ENCODE assay signal across 9 cellular contexts in the genomic region with DNA sequence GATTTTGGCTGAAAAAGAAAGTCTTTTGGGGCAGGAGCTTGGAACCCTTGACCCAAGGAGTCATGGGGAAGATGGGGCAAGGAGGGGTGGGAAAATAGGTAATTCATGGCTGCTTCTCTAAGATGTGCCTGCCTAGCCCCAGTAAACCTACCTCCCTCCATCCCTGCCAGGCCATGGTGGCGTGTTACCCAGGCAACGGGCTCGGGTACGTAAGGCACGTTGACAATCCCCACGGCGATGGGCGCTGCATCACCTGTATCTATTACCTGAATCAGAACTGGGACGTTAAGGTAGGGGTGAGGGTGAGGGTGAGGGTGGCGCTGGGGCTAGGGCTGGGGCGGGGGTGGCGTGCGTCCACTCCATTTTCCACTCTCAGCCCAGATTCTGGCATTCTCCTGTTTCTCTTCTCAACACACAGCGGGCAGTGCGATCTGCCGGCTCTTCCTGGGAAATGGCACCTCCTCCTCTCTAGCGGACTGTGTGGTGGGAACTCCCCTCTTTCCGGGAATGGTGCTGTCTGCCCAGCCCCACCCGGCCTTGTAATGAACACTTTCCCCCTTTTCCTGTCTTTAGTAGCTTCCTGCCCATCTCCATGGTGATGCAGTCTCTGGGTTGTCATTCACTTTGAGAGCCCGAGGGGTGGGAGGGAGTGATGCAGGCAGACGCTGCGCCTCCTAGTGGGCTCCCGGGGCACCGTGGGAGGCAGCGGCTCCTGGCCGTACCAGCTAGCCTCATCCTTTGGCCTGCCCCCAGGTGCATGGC. TPM values are rescaled to one million over a fixed set of nuclear protein-coding genes. Genes with fewer than 3 reads are reported as not detected.
DNase-seq lines count a peak whose midpoint lies in the region; ATAC-seq and TF ChIP-seq lines count a peak whose summit lies in the region.
"Had no signal": no experiment of that assay in that cellular context is flagged by ENCODE, and none has a peak within 500 bp of the region (broad histone marks: within the 10 kb centered on the region; RNA-seq: fewer than 3 reads in every experiment).

No MANE protein-coding gene starts in this region.

- peak overlapping the region; percentile 35 for H3K4me3 ChIP-seq in CD8-positive, alpha-beta T cell (ENCODE audit: low read depth, low read length)
- H3K4me3 ChIP-seq in heart right ventricle (peak overlapping the region in 6 of 10 donors; percentile 2 to 32 (median 24)), trophoblast cell (ENCODE audit: low read depth, low read length) (no peak overlapping the region), tibial artery (peak overlapping the region in 1 of 2 donors; percentile 0)

- H4K8ac ChIP-seq in trophoblast cell (ENCODE audit: low read depth, low read length) = no peak overlapping the region

- peak overlapping the region; percentile 83 for H3K4me3 Mint-ChIP-seq in CD8-positive, alpha-beta T cell

- H3K23ac ChIP-seq in trophoblast cell (ENCODE audit: low read length) = peak overlapping the region; percentile 58

- no peak overlapping the region for H3K9ac ChIP-seq in trophoblast cell (ENCODE audit: low read length)

- H3K4me1 ChIP-seq in CD8-positive, alpha-beta T cell (ENCODE audit: insufficient read depth, low read length) = peaks cover 86% of the 10 kb centered on the region
- H3K4me1 ChIP-seq in heart right ventricle (peaks cover 47 to 93% (median 89%) of the 10 kb centered on the region in 9 donors), trophoblast cell (ENCODE audit: control insufficient read depth in 1 of 2, insufficient read depth in 2 of 2, low read length in 2 of 2) (peaks cover 32 to 46% of the 10 kb centered on the region in 2 experiments), tibial artery (peaks cover 7 to 91% (median 80%) of the 10 kb centered on the region in 4 donors)

- H4K91ac ChIP-seq in trophoblast cell (ENCODE audit: low read depth, low read length) = no peak overlapping the region

- peaks cover 87% of the 10 kb centered on the region for H3K4me1 Mint-ChIP-seq in CD8-positive, alpha-beta T cell (ENCODE audit: low read depth)

- CTCF ChIA-PET in CD8-positive, alpha-beta T cell (lab: Charles Lee) = interaction anchor here (0.5 to 6.1 kb wide), 21 partner anchors 9 to 998 kb away, joined by 3 to 45 read pairs (median 3); a partner anchor contains a TSS

- no peaks in the 10 kb centered on the region for H3K27me3 Mint-ChIP-seq in CD8-positive, alpha-beta T cell (ENCODE audit: low read depth)

- H4K12ac ChIP-seq in trophoblast cell (ENCODE audit: low read depth, low read length) = no peak overlapping the region

- H2BK120ac ChIP-seq in trophoblast cell (ENCODE audit: insufficient read depth, low read length, poor library complexity) = no peak overlapping the region

- peaks cover 3% of the 10 kb centered on the region for H3K79me1 ChIP-seq in trophoblast cell (ENCODE audit: low read length)

- peak; percentile 87 for TF ChIP-seq CTCF in CD8-positive, alpha-beta T cell (IDR thresholded peaks at IDR 0.05)
- TF ChIP-seq CTCF in heart right ventricle (IDR thresholded peaks at IDR 0.05) (peak; percentile 61 to 94 (median 87)), tibial artery (IDR thresholded peaks at IDR 0.05) (peak; percentile 82 to 91)

- peak overlapping the region; percentile 25 for H2AK5ac ChIP-seq in trophoblast cell (ENCODE audit: low read length)

- H3K4me2 ChIP-seq in trophoblast cell (ENCODE audit: low read length) = peak overlapping the region; percentile 28

- H3K18ac ChIP-seq in trophoblast cell (ENCODE audit: low read length) = peak overlapping the region; percentile 17

- peak overlapping the region; percentile 99 for H3K27ac Mint-ChIP-seq in CD8-positive, alpha-beta T cell

- peaks cover 22% of the 10 kb centered on the region for H3K79me2 ChIP-seq in trophoblast cell (ENCODE audit: control insufficient read depth, insufficient read depth, low read length, poor library complexity)

- peak; percentile 54 to 85 (median 81) for DNase-seq in CD8-positive, alpha-beta T cell
- DNase-seq in HT1080 (ENCODE audit: low read depth) (peak; percentile 98), T-helper 2 cell (peak; percentile 54 to 89 (median 73)), amniotic stem cell (lab: John Stamatoyannopoulos, UW) (peak; percentile 95), heart right ventricle (peak; percentile 80 to 92), trophoblast cell (peak; percentile 93 to 94), tibial artery (peak; percentile 89 to 91)

- no peak overlapping the region for H3K14ac ChIP-seq in trophoblast cell (ENCODE audit: low read length)

- H2BK12ac ChIP-seq in trophoblast cell (ENCODE audit: low read length) = no peak overlapping the region

- H3K9me3 Mint-ChIP-seq in CD8-positive, alpha-beta T cell = no peaks in the 10 kb centered on the region

- no peak overlapping the region for H2AFZ ChIP-seq in trophoblast cell (ENCODE audit: insufficient read depth, low read length, poor library complexity)

- no peak overlapping the region for H2BK5ac ChIP-seq in trophoblast cell (ENCODE audit: low read depth, low read length, poor library complexity)

- peak overlapping the region; percentile 66 for H3K27ac ChIP-seq in CD8-positive, alpha-beta T cell (ENCODE audit: low read depth, low read length)
- H3K27ac ChIP-seq in heart right ventricle (peak overlapping the region; percentile 42 to 99 (median 94)), trophoblast cell (ENCODE audit: low read depth, low read length) (peak overlapping the region; percentile 1), tibial artery (peak overlapping the region; percentile 53 to 97)

- H3K36me3 Mint-ChIP-seq in CD8-positive, alpha-beta T cell = peaks cover 41% of the 10 kb centered on the region

- H3K9me3 ChIP-seq in CD8-positive, alpha-beta T cell (ENCODE audit: low read length) = no peaks in the 10 kb centered on the region
- H3K9me3 ChIP-seq in heart right ventricle (no peaks in the 10 kb centered on the region), trophoblast cell (ENCODE audit: insufficient read depth, low read depth, low read length) (peaks cover 4% of the 10 kb centered on the region), tibial artery (no peaks in the 10 kb centered on the region)

- 30 to 38% methylated on average over 26 of the region's 26 CpGs for WGBS in heart right ventricle, 2 donors
- no CpG with 5 or more reads among the region's 26 CpGs for WGBS in trophoblast cell (ENCODE audit: extremely low coverage, insufficient coverage, insufficient read length)

- peak; percentile 48 for ATAC-seq in CD8-positive, alpha-beta T cell
- ATAC-seq in heart right ventricle = peak; percentile 30 to 72 (median 58)
- no peak for ATAC-seq in HG02973 (IDR thresholded peaks at IDR 0.05; ENCODE audit: unreplicated experiment)

- POLR2A ChIA-PET in CD8-positive, alpha-beta T cell (lab: Charles Lee) = interaction anchor here (0.6 to 6.3 kb wide), 7 partner anchors 8 to 145 kb away, joined by 3 to 61 read pairs (median 7); a partner anchor contains a TSS

- intact Hi-C loops in CD8-positive, alpha-beta T cell (cut with DNase I, micrococcal nuclease) = loop anchor here (1.0 to 5.0 kb wide), 6 partner anchors 8 to 459 kb away; a partner anchor contains a TSS
- intact Hi-C loops in heart right ventricle (cut with DNase I) = loop anchor here in 5 of 10 donors (5.0 to 10.0 kb wide), 3 partner anchors 89 to 392 kb away; a partner anchor contains a TSS
- intact Hi-C loops in tibial artery (cut with DNase I; ENCODE audit: low total_unique reads) = loop anchor here (10.0 kb wide), 1 partner anchor 52 kb away; a partner anchor contains a TSS

- peaks cover 18% of the 10 kb centered on the region for H3K36me3 ChIP-seq in CD8-positive, alpha-beta T cell (ENCODE audit: insufficient read depth, low read length)
- H3K36me3 ChIP-seq in heart right ventricle (peaks cover 0 to 66% (median 11%) of the 10 kb centered on the region in 9 donors), trophoblast cell (ENCODE audit: control insufficient read depth in 1 of 2, insufficient read depth in 2 of 2, low read length in 2 of 2) (peaks cover 60 to 64% of the 10 kb centered on the region in 2 experiments), tibial artery (peaks cover 11 to 38% (median 21%) of the 10 kb centered on the region in 3 donors)

- no peaks in the 10 kb centered on the region for H3K27me3 ChIP-seq in CD8-positive, alpha-beta T cell (ENCODE audit: insufficient read depth, low read length)
- no peaks in the 10 kb centered on the region for H3K27me3 ChIP-seq in heart right ventricle
- no peaks in the 10 kb centered on the region for H3K27me3 ChIP-seq in trophoblast cell (ENCODE audit: insufficient read depth, low read length)
- H3K27me3 ChIP-seq in tibial artery = no peaks in the 10 kb centered on the region

- peak overlapping the region; percentile 47 for H3K4ac ChIP-seq in trophoblast cell (ENCODE audit: low read depth, low read length)

RNA-seq across cellular contexts. Expression of a gene that starts 7.6 kb away (rescaled TPM):
- 100 to 1,000 TPM; 137 to 138 TPM for total RNA-seq in CD8-positive, alpha-beta T cell
- 107 and 117 TPM in 2 replicates for total RNA-seq in HT1080 (2014; rRNA removed; shearing (Covaris generic))
- 41.9 and 49.3 TPM in 2 replicates for polyA plus RNA-seq in HT1080 (2015; cell fraction: cytosol; rRNA removed)
- polyA plus RNA-seq in HT1080 (2015; cell fraction: nucleus; rRNA removed) = 49.8 and 51.6 TPM in 2 replicates
- total RNA-seq in heart right ventricle = 10 to 100 TPM; 31.8 to 78.3 (median 42.8) TPM
- polyA plus RNA-seq in heart right ventricle = 10 to 100 TPM; 75.3 to 78.6 TPM
- 84.0 and 84.3 TPM in 2 replicates for polyA plus RNA-seq in trophoblast cell (2013)

RNA-seq across cellular contexts. Expression of a gene that starts 28.5 kb away (rescaled TPM):
- total RNA-seq in CD8-positive, alpha-beta T cell = 10 to 100 TPM; 19.9 to 21.3 TPM
- total RNA-seq in HT1080 (2014; rRNA removed; shearing (Covaris generic)) = 9.2 and 10.6 TPM in 2 replicates
- 21.0 and 24.4 TPM in 2 replicates for polyA plus RNA-seq in HT1080 (2015; cell fraction: cytosol; rRNA removed)
- 17.4 and 18.9 TPM in 2 replicates for polyA plus RNA-seq in HT1080 (2015; cell fraction: nucleus; rRNA removed)
- 10 to 100 TPM; 11.0 to 25.2 (median 13.5) TPM for total RNA-seq in heart right ventricle
- 10 to 100 TPM; 26.8 to 62.5 TPM for polyA plus RNA-seq in heart right ventricle
- polyA plus RNA-seq in trophoblast cell (2013) = 16.0 and 16.2 TPM in 2 replicates

RNA-seq across cellular contexts. Expression of a gene that starts 31.2 kb away (rescaled TPM):
- total RNA-seq in CD8-positive, alpha-beta T cell = not detected
- 6.7 and 9.5 TPM in 2 replicates for total RNA-seq in HT1080 (2014; rRNA removed; shearing (Covaris generic))
- polyA plus RNA-seq in HT1080 (2015; cell fraction: cytosol; rRNA removed) = 5.2 and 5.9 TPM in 2 replicates
- polyA plus RNA-seq in HT1080 (2015; cell fraction: nucleus; rRNA removed) = 1.6 and 6.2 TPM in 2 replicates
- total RNA-seq in heart right ventricle = 1 to 10 TPM in 3 of 10 donors, under 1 TPM in 2, not detected in 5; 0.63 to 1.7 (median 1.0) TPM
- polyA plus RNA-seq in heart right ventricle = 1 to 10 TPM; 2.0 to 2.4 TPM
- polyA plus RNA-seq in trophoblast cell (2013) = 2.0 and 2.1 TPM in 2 replicates
- total RNA-seq: NCI-H460 had no signal

RNA-seq across cellular contexts. Expression of a gene that starts 43.7 kb away (rescaled TPM):
- total RNA-seq in CD8-positive, alpha-beta T cell = not detected
- total RNA-seq in HT1080 (2014; rRNA removed; shearing (Covaris generic)) = not detected in 2 replicates
- polyA plus RNA-seq in HT1080 (2015; cell fraction: cytosol; rRNA removed) = not detected in 2 replicates
- polyA plus RNA-seq in HT1080 (2015; cell fraction: nucleus; rRNA removed) = not detected in 2 replicates
- total RNA-seq in heart right ventricle = not detected
- polyA plus RNA-seq in heart right ventricle = not detected
- not detected in 2 replicates for polyA plus RNA-seq in trophoblast cell (2013)
- total RNA-seq: NCI-H460 had no signal

RNA-seq across cellular contexts. Expression of a gene that starts 55.6 kb away (rescaled TPM):
- 10 to 100 TPM; 68.3 to 88.2 TPM for total RNA-seq in CD8-positive, alpha-beta T cell
- 257 and 375 TPM in 2 replicates for total RNA-seq in HT1080 (2014; rRNA removed; shearing (Covaris generic))
- 162 and 191 TPM in 2 replicates for polyA plus RNA-seq in HT1080 (2015; cell fraction: cytosol; rRNA removed)
- polyA plus RNA-seq in HT1080 (2015; cell fraction: nucleus; rRNA removed) = 169 and 192 TPM in 2 replicates
- total RNA-seq in heart right ventricle = 10 to 100 TPM; 24.0 to 40.6 (median 34.4) TPM
- polyA plus RNA-seq in heart right ventricle = 10 to 100 TPM; 35.3 to 36.7 TPM
- polyA plus RNA-seq in trophoblast cell (2013) = 159 and 164 TPM in 2 replicates

Comparison
In these comparisons a context has a peak if more than half of its experiments do, and no peak if none do; other contexts are left out.
1. H3K27ac ChIP-seq: peak in every context shown above with its lines; median percentile 94 in heart right ventricle; 75 in tibial artery; 66 in CD8-positive, alpha-beta T cell; 1 in trophoblast cell.